ENCODE assay signal across 24 cellular contexts in the genomic region with DNA sequence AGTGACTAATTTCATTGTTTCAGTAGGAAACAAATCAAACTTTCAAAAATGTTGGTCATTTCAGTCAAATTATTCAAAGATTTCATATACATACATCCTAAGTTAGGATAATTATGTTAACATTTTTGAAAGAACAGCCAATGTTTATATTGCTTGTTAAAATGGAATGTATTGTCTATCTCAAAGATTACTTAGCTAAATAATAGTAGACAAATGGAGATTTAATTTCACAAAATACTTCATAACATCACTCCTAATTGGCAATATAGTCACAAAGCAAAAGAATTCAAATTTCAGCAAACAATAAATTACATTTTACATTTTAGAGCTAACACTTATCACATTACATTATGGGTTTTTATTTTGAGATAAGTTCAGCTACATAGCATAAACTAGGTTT.
"Had no signal": no experiment of that assay in that cellular context is flagged by ENCODE, and none has a peak within 500 bp of the region (broad histone marks: within the 10 kb centered on the region; RNA-seq: fewer than 3 reads in every experiment).

No MANE protein-coding gene starts in this region.

- H3K27ac Mint-ChIP-seq: activated CD4-positive, alpha-beta T cell treated with anti-CD3 and anti-CD28 coated beads, Interleukin-2, amount 10 ng/mL, durations not matched to agents 24 days and 14 days; activated naive CD4-positive, alpha-beta T cell treated with anti-CD3 and anti-CD28 coated beads, Interleukin-2, amount 10 ng/mL, durations not matched to agents 7 days and 5 days; brain; T-helper 1 cell treated with Interleukin-12 subunit alpha and Interleukin-12 subunit beta and Interleukin-4 antibody, amounts not matched to agents 30 μg/mL and 1 μg/mL, for 36 hours had no signal

- ATAC-seq: activated CD4-positive, CD25-positive, alpha-beta regulatory T cell treated with anti-CD3 and anti-CD28 coated beads, Interleukin-2, amount 50 U/mL, for 24 hours; Right ventricle myocardium inferior had no signal

- H3K27ac ChIP-seq: SJCRH30 had no signal

- H3K9me3 Mint-ChIP-seq: activated naive CD4-positive, alpha-beta T cell treated with anti-CD3 and anti-CD28 coated beads, Interleukin-2, amount 10 ng/mL, durations not matched to agents 7 days and 5 days; activated T-helper 17 cell treated with anti-CD3 and anti-CD28 coated beads, Interleukin-2, amount 50 U/mL, for 72 hours; brain; central memory CD8-positive, alpha-beta T cell; T-helper 1 cell treated with Interleukin-12 subunit alpha and Interleukin-12 subunit beta and Interleukin-4 antibody, amounts not matched to agents 30 μg/mL and 1 μg/mL, for 36 hours had no signal

- H3K27me3 Mint-ChIP-seq: activated CD4-positive, alpha-beta T cell treated with anti-CD3 and anti-CD28 coated beads, Interleukin-2, amount 10 ng/mL, durations not matched to agents 24 days and 14 days; activated naive CD4-positive, alpha-beta T cell treated with anti-CD3 and anti-CD28 coated beads, Interleukin-2, amount 10 ng/mL, durations not matched to agents 7 days and 5 days; activated T-helper 17 cell treated with anti-CD3 and anti-CD28 coated beads, Interleukin-2, amount 50 U/mL, for 72 hours; brain; central memory CD8-positive, alpha-beta T cell had no signal

- H3K9me3 ChIP-seq: SJCRH30 had no signal

- H3K4me1 Mint-ChIP-seq: activated T-helper 17 cell treated with anti-CD3 and anti-CD28 coated beads, Interleukin-2, amount 50 U/mL, for 72 hours; brain; central memory CD8-positive, alpha-beta T cell had no signal

- DNase-seq: activated CD4-positive, alpha-beta T cell treated with anti-CD3 and anti-CD28 coated beads, Interleukin-2, amount 10 ng/mL, durations not matched to agents 24 days and 14 days; activated CD4-positive, alpha-beta T cell treated with anti-CD3 and anti-CD28 coated beads, Interleukin-2, amount 50 U/mL, for 48 hours; activated gamma-delta T cell treated with Interleukin-2 at 50 U/mL for 16 hours; activated naive CD4-positive, alpha-beta T cell treated with anti-CD3 and anti-CD28 coated beads, Interleukin-2, amount 10 ng/mL, durations not matched to agents 7 days and 5 days; activated T-cell treated with anti-CD3 and anti-CD28 coated beads for 4 hours; activated T-cell treated with anti-CD3 and anti-CD28 coated beads, Interleukin-2, amount 50 U/mL, for 48 hours; amygdala; KG1; NCI-H1048; NCI-H146; NCI-H1930; NCI-H2171 treated with DMSO at 0.1 percent for 48 hours; NCI-H226; NCI-H510A; NCI-H526 treated with DMSO at 0.1 percent for 48 hours; NCI-H82; RPMI8226; SJCRH30 had no signal

- H3K4me3 Mint-ChIP-seq: activated CD4-positive, alpha-beta T cell treated with anti-CD3 and anti-CD28 coated beads, Interleukin-2, amount 10 ng/mL, durations not matched to agents 24 days and 14 days; activated naive CD4-positive, alpha-beta T cell treated with anti-CD3 and anti-CD28 coated beads, Interleukin-2, amount 10 ng/mL, durations not matched to agents 7 days and 5 days; activated T-helper 17 cell treated with anti-CD3 and anti-CD28 coated beads, Interleukin-2, amount 50 U/mL, for 72 hours; brain; central memory CD8-positive, alpha-beta T cell; T-helper 1 cell treated with Interleukin-12 subunit alpha and Interleukin-12 subunit beta and Interleukin-4 antibody, amounts not matched to agents 30 μg/mL and 1 μg/mL, for 36 hours had no signal

- H3K27me3 ChIP-seq: SJCRH30 had no signal
